In genomic region chr20:58228484-58229197, GRCh38 we compare ENCODE assay signal across 9 cellular contexts. TPM values are rescaled to one million over a fixed set of nuclear protein-coding genes. Genes with fewer than 3 reads are reported as not detected.
DNase-seq lines count a peak whose midpoint lies in the region; ATAC-seq and TF ChIP-seq lines count a peak whose summit lies in the region.
"Had no signal": no experiment of that assay in that cellular context is flagged by ENCODE, and none has a peak within 500 bp of the region (broad histone marks: within the 10 kb centered on the region; RNA-seq: fewer than 3 reads in every experiment).

ANKRD60 (minus strand) TSS chr20:58228653; CDS start chr20:58228653, 0 bp downstream.

- H3K36me3 Mint-ChIP-seq in activated T-cell treated with anti-CD3 and anti-CD28 coated beads, Interleukin-2, amount 50 U/mL, for 24 hours (ENCODE audit: low read depth) = peaks cover 9% of the 10 kb centered on the region

- no peak for TF ChIP-seq CTCF in fibroblast of villous mesenchyme (IDR thresholded peaks at IDR 0.05; ENCODE audit: insufficient read depth, low read depth, low read length)

- H3K4me1 Mint-ChIP-seq in activated T-cell treated with anti-CD3 and anti-CD28 coated beads, Interleukin-2, amount 50 U/mL, for 24 hours (ENCODE audit: low read depth) = peaks cover 25% of the 10 kb centered on the region

- peak within 1 kb of the TSS; percentile 66 for H3K4me3 Mint-ChIP-seq in activated T-cell treated with anti-CD3 and anti-CD28 coated beads, Interleukin-2, amount 50 U/mL, for 24 hours

- no peaks in the 10 kb centered on the region for H3K36me3 ChIP-seq in HAP-1 (replicated peaks)

- H3K27me3 ChIP-seq in HAP-1 (ENCODE audit: low read depth) = peaks cover 78% of the 10 kb centered on the region

- no peaks in the 10 kb centered on the region for H3K9me3 Mint-ChIP-seq in activated T-cell treated with anti-CD3 and anti-CD28 coated beads, Interleukin-2, amount 50 U/mL, for 24 hours

- in situ Hi-C loops in HAP-1 (cut with MboI; ENCODE audit: low sequenced_read_pairs) = loop anchor here (25.0 kb wide), 1 partner anchor 459 kb away; the partner anchor contains the start of gene NPEPL1

- H3K27me3 Mint-ChIP-seq in activated T-cell treated with anti-CD3 and anti-CD28 coated beads, Interleukin-2, amount 50 U/mL, for 24 hours = peaks cover 61% of the 10 kb centered on the region

- ATAC-seq in HG03342 (IDR thresholded peaks at IDR 0.05; ENCODE audit: unreplicated experiment) = no peak

- H3K27ac Mint-ChIP-seq in activated T-cell treated with anti-CD3 and anti-CD28 coated beads, Interleukin-2, amount 50 U/mL, for 24 hours = peak within 1 kb of the TSS; percentile 50

- no peaks in the 10 kb centered on the region for H3K4me1 ChIP-seq in HAP-1

- H3K4me3 ChIP-seq in fibroblast of villous mesenchyme (ENCODE audit: low read depth, low read length) = peak within 1 kb of the TSS; percentile 56
- no peak within 1 kb of the TSS for H3K4me3 ChIP-seq in HAP-1

- H3K9me3 ChIP-seq in HAP-1 = no peaks in the 10 kb centered on the region

- DNase-seq in NCI-H524 (lab: John Stamatoyannopoulos, UW) = peak; percentile 29 to 50
- DNase-seq in NCI-H524 treated with DMSO at 0.1 percent for 48 hours (lab: John Stamatoyannopoulos, UW) = no peak
- peak; percentile 51 for DNase-seq in activated T-cell treated with anti-CD3 and anti-CD28 coated beads, Interleukin-2, amount 50 U/mL, for 24 hours
- peak; percentile 68 for DNase-seq in fibroblast of villous mesenchyme (ENCODE audit: low read depth)
- peak; percentile 61 for DNase-seq in stimulated activated CD4-positive, alpha-beta T cell treated with anti-CD3 and anti-CD28 coated beads, Interleukin-15, amount 100 ng/mL, for 24 hours
- DNase-seq in HAP-1 (ENCODE audit: low spot score in 2 of 2) = no peak
- DNase-seq in C1 segment of cervical spinal cord (lab: John Stamatoyannopoulos, UW) = no peak
- DNase-seq: DND-41 had no signal

RNA-seq across cellular contexts. Expression of gene ANKRD60, which starts in this region (rescaled TPM):
- total RNA-seq in fibroblast of villous mesenchyme = not detected in 2 replicates

Comparison
In these comparisons a context has a peak if more than half of its experiments do, and no peak if none do; other contexts are left out.
1. DNase-seq: peak in NCI-H524 (2 of 2), activated T-cell treated with anti-CD3 and anti-CD28 coated beads, Interleukin-2, amount 50 U/mL, for 24 hours (single experiment) and stimulated activated CD4-positive, alpha-beta T cell treated with anti-CD3 and anti-CD28 coated beads, Interleukin-15, amount 100 ng/mL, for 24 hours (single experiment); none in NCI-H524 treated with DMSO at 0.1 percent for 48 hours (single experiment), HAP-1 (0 of 2) and C1 segment of cervical spinal cord (0 of 14).
2. Peak in DNase-seq and H3K4me3 ChIP-seq in fibroblast of villous mesenchyme; RNA of the gene not detected or under 1 TPM.